23 cellular contexts compared by ENCODE assay signal in the genomic region with DNA sequence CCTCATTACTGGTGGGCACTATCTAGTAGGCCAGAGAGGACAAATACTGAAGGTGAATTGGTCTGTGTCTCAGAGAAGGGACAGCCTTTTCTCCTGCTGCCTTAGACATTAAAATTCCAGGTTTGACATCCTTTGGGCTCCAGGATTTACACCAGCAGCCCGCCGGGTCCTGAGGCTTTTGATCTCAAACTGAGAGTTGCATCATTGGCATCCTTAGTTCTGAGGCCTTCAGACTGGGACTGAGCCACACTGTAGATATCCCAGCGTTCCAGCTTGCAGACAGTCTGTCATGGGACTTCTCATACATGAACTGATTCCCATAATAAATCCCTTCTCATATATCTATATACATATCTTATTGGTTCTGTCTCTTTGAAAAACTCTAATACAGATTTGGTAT.
"Had no signal": no experiment of that assay in that cellular context is flagged by ENCODE, and none has a peak within 500 bp of the region (broad histone marks: within the 10 kb centered on the region; RNA-seq: fewer than 3 reads in every experiment).

No MANE protein-coding gene starts in this region.

- H3K27me3 Mint-ChIP-seq: dendritic cell treated with granulocyte-macrophage colony-stimulating factor and Interleukin-4, amounts not matched to agents 40 ng/mL and 50 ng/mL, for 4 days; naive thymus-derived CD8-positive, alpha-beta T cell had no signal

- H3K9me3 Mint-ChIP-seq: dendritic cell treated with granulocyte-macrophage colony-stimulating factor and Interleukin-4, amounts not matched to agents 40 ng/mL and 50 ng/mL, for 4 days; endodermal cell; naive thymus-derived CD8-positive, alpha-beta T cell had no signal

- H3K9me3 ChIP-seq: heart right ventricle, mucosa of descending colon, ovary, stomach, thoracic aorta, transverse colon had no signal

- ATAC-seq: heart right ventricle; mucosa of descending colon; naive thymus-derived CD8-positive, alpha-beta T cell; right cardiac atrium had no signal

- H3K27ac ChIP-seq: heart right ventricle, ovary, stomach, thoracic aorta, transverse colon had no signal

- H3K4me3 ChIP-seq: heart right ventricle, mucosa of descending colon, ovary, stomach, thoracic aorta, transverse colon had no signal

- FAIRE-seq: colon, endothelial cell of umbilical vein, frontal cortex, islet of Langerhans, urothelium cell line had no signal

- H3K27me3 ChIP-seq: heart right ventricle, ovary, stomach, transverse colon had no signal

- H3K4me1 Mint-ChIP-seq: endodermal cell had no signal

- H3K4me1 ChIP-seq: stomach had no signal

- H3K4me3 Mint-ChIP-seq: dendritic cell treated with granulocyte-macrophage colony-stimulating factor and Interleukin-4, amounts not matched to agents 40 ng/mL and 50 ng/mL, for 4 days; endodermal cell; naive thymus-derived CD8-positive, alpha-beta T cell had no signal

- H3K36me3 ChIP-seq: heart right ventricle, ovary, stomach, thoracic aorta, transverse colon had no signal

- H3K27ac Mint-ChIP-seq: dendritic cell treated with granulocyte-macrophage colony-stimulating factor and Interleukin-4, amounts not matched to agents 40 ng/mL and 50 ng/mL, for 4 days; endodermal cell; naive thymus-derived CD8-positive, alpha-beta T cell had no signal

- DNase-seq: cerebellar nuclear complex; endodermal cell; heart right ventricle; hypothalamus; kidney glomerular epithelial cell; mammary epithelial cell; mucosa of descending colon; naive thymus-derived CD8-positive, alpha-beta T cell; ovary; right cardiac atrium; stimulated activated CD4-positive, alpha-beta T cell treated with anti-CD3 and anti-CD28 coated beads, Interleukin-2, amount 100 ng/mL, for 24 hours; stimulated activated CD4-positive, alpha-beta T cell treated with anti-CD3 and anti-CD28 coated beads, Interleukin-4, amount 100 ng/mL, for 4 hours; stimulated activated naive CD4-positive, alpha-beta T cell; stomach; substantia nigra; transverse colon had no signal
